Comparison of ENCODE assay signal across 8 cellular contexts in genomic region chr4:98143001-98143899, GRCh38. TPM values are rescaled to one million over a fixed set of nuclear protein-coding genes. Genes with fewer than 3 reads are reported as not detected.
DNase-seq lines count a peak whose midpoint lies in the region; ATAC-seq and TF ChIP-seq lines count a peak whose summit lies in the region.

TSS of gene STPG2 (minus strand) at chr4:98143476.

- in situ Hi-C loops in KBM-7 (cut with MboI; ENCODE audit: low pct_unique_long_range_greater_than_20kb, low sequenced_read_pairs): no loop called here

- DNase-seq in NCI-H1694 treated with DMSO at 0.1 percent for 48 hours (lab: John Stamatoyannopoulos, UW): peak; percentile 80
- peak; percentile 89 for DNase-seq in T-helper 22 cell (ENCODE audit: low read depth)
- DNase-seq in astrocyte of the hippocampus (ENCODE audit: low read depth, low spot score): peak; percentile 96
- peak; percentile 91 to 94 for DNase-seq in hippocampal formation (lab: John Stamatoyannopoulos, UW)
- DNase-seq in renal cortical epithelial cell (ENCODE audit: low read depth): peak; percentile 81
- DNase-seq in KBM-7: no peak

- peak; percentile 99 for ATAC-seq in HG02870 (IDR thresholded peaks at IDR 0.05; ENCODE audit: unreplicated experiment)

- peak; percentile 57 for TF ChIP-seq POLR2A in GM15510 (IDR thresholded peaks at IDR 0.05; ENCODE audit: borderline replicate concordance, extremely low read depth, insufficient read length)

RNA-seq across cellular contexts. Expression of gene STPG2, which starts in this region (rescaled TPM):
- 0.75 and 0.87 TPM in 2 replicates for total RNA-seq in renal cortical epithelial cell

Comparison
In these comparisons a context has a peak if more than half of its experiments do, and no peak if none do; other contexts are left out.
1. Peak in DNase-seq in renal cortical epithelial cell; RNA of the gene not detected or under 1 TPM.